Comparison of ENCODE assay signal across 13 cellular contexts in genomic region chr3:134407247-134407640, GRCh38. TPM values are rescaled to one million over a fixed set of nuclear protein-coding genes. Genes with fewer than 3 reads are reported as not detected.
DNase-seq lines count a peak whose midpoint lies in the region; ATAC-seq and TF ChIP-seq lines count a peak whose summit lies in the region.
"Had no signal": no experiment of that assay in that cellular context is flagged by ENCODE, and none has a peak within 500 bp of the region (broad histone marks: within the 10 kb centered on the region; RNA-seq: fewer than 3 reads in every experiment).

No MANE protein-coding gene starts in this region.

- H3K9ac ChIP-seq in GM23248, result peak overlapping the region; percentile 27
- H3K9ac ChIP-seq in iPS-18a (ENCODE audit: low read length), result peak overlapping the region; percentile 67

- POLR2A ChIA-PET in activated CD8-positive, alpha-beta T cell treated with anti-CD3 and anti-CD28 coated beads, Interleukin-2, amount 10 ng/mL, durations not matched to agents 7 days and 5 days (lab: Charles Lee), result no interaction called here

- peak overlapping the region; percentile 86 for H2AFZ ChIP-seq in GM23248

- H3K36me3 ChIP-seq in GM23248 (ENCODE audit: low read depth), result no peaks in the 10 kb centered on the region
- H3K36me3 ChIP-seq in iPS-18a (ENCODE audit: control insufficient read depth, low read depth, low read length), result no peaks in the 10 kb centered on the region

- in situ Hi-C loops in GM23248 (cut with MboI), result no loop called here

- CTCF ChIA-PET in activated CD8-positive, alpha-beta T cell treated with anti-CD3 and anti-CD28 coated beads, Interleukin-2, amount 10 ng/mL, durations not matched to agents 7 days and 5 days (lab: Charles Lee), result no interaction called here

- no peaks in the 10 kb centered on the region for H3K79me2 ChIP-seq in GM23248 (ENCODE audit: insufficient read depth)

- H3K4me1 ChIP-seq in GM23248 (ENCODE audit: insufficient read depth) (peaks cover 13% of the 10 kb centered on the region; the same call in 1 of the 2 replicates), iPS-18a (ENCODE audit: control insufficient read depth, low read depth, low read length) (peaks cover 41% of the 10 kb centered on the region)

- H3K9me3 ChIP-seq in GM23248 (ENCODE audit: low read depth) (no peaks in the 10 kb centered on the region), iPS-18a (ENCODE audit: control insufficient read depth, low read depth, low read length) (peaks cover 6% of the 10 kb centered on the region)

- H3K27me3 ChIP-seq in GM23248 (replicated peaks; ENCODE audit: insufficient read depth) (no peaks in the 10 kb centered on the region), iPS-18a (ENCODE audit: control insufficient read depth, insufficient read depth, low read length) (peaks cover 77% of the 10 kb centered on the region)

- H3K4me1 Mint-ChIP-seq in activated CD8-positive, alpha-beta T cell treated with anti-CD3 and anti-CD28 coated beads, Interleukin-2, amount 10 ng/mL, durations not matched to agents 7 days and 5 days (ENCODE audit: low read depth), result no peaks in the 10 kb centered on the region
- H3K4me1 Mint-ChIP-seq: activated CD4-positive, alpha-beta T cell treated with anti-CD3 and anti-CD28 coated beads, Interleukin-2, amount 10 ng/mL, durations not matched to agents 7 days and 5 days; CD14-positive monocyte; immature natural killer cell had no signal

- H3K4me2 ChIP-seq in GM23248 (ENCODE audit: unreplicated experiment), result peak overlapping the region; percentile 78

- H3K4me3 Mint-ChIP-seq in activated CD8-positive, alpha-beta T cell treated with anti-CD3 and anti-CD28 coated beads, Interleukin-2, amount 10 ng/mL, durations not matched to agents 7 days and 5 days, result no peak overlapping the region
- H3K4me3 Mint-ChIP-seq: activated CD4-positive, alpha-beta T cell treated with anti-CD3 and anti-CD28 coated beads, Interleukin-2, amount 10 ng/mL, durations not matched to agents 7 days and 5 days; immature natural killer cell had no signal

- 29 to 30% methylated on average over 6 of the region's 6 CpGs for WGBS in GM23248 (ENCODE audit: low coverage in 1 of 2, low lambda C conversion rate in 2 of 2, missing lambda C conversion rate in 2 of 2), 2 experiments

- peak; percentile 67 for DNase-seq in GM23248
- peak; percentile 3 to 21 for DNase-seq in cardiac fibroblast (ENCODE audit: low read depth in 2 of 2)
- no peak for DNase-seq in sciatic nerve (ENCODE audit: low spot score)
- DNase-seq in GM19238 (ENCODE audit: insufficient read length, low spot score), result no peak
- DNase-seq in NCI-H510A treated with DMSO at 0.1 percent for 48 hours (lab: John Stamatoyannopoulos, UW), result no peak
- DNase-seq in activated CD8-positive, alpha-beta T cell treated with anti-CD3 and anti-CD28 coated beads, Interleukin-2, amount 10 ng/mL, durations not matched to agents 7 days and 5 days, result no peak
- DNase-seq: activated CD4-positive, alpha-beta T cell treated with anti-CD3 and anti-CD28 coated beads, Interleukin-2, amount 10 ng/mL, durations not matched to agents 7 days and 5 days; activated naive CD4-positive, alpha-beta T cell treated with Interleukin-2 at 50 U/mL for 16 hours; immature natural killer cell; MM.1S had no signal

- H3K4me3 ChIP-seq in GM23248 (peak overlapping the region; percentile 65), cardiac fibroblast (replicated peaks in 1 of 2; ENCODE audit: low read depth in 2 of 2, low read length in 2 of 2) (peak overlapping the region in 1 of 2 donors; percentile 42), iPS-18a (ENCODE audit: low read length) (peak overlapping the region; percentile 67)

- no peaks in the 10 kb centered on the region for H4K20me1 ChIP-seq in GM23248 (ENCODE audit: insufficient read depth)

- no peaks in the 10 kb centered on the region for H3K9me3 Mint-ChIP-seq in activated CD8-positive, alpha-beta T cell treated with anti-CD3 and anti-CD28 coated beads, Interleukin-2, amount 10 ng/mL, durations not matched to agents 7 days and 5 days (ENCODE audit: insufficient read depth)
- H3K9me3 Mint-ChIP-seq: immature natural killer cell had no signal

- ATAC-seq in sciatic nerve (peak; percentile 87), HG03457 (IDR thresholded peaks at IDR 0.05; ENCODE audit: unreplicated experiment) (no peak)
- no peak for ATAC-seq in activated CD8-positive, alpha-beta T cell treated with anti-CD3 and anti-CD28 coated beads, Interleukin-2, amount 10 ng/mL, durations not matched to agents 7 days and 5 days

- H3F3A ChIP-seq in GM23248 (ENCODE audit: insufficient read depth), result 0 out of 2 replicates have a peak, but pooled peaks cover 4% of the 10 kb centered on the region

- H3K36me3 Mint-ChIP-seq in activated CD8-positive, alpha-beta T cell treated with anti-CD3 and anti-CD28 coated beads, Interleukin-2, amount 10 ng/mL, durations not matched to agents 7 days and 5 days (ENCODE audit: low read depth), result no peaks in the 10 kb centered on the region
- H3K36me3 Mint-ChIP-seq: CD14-positive monocyte, immature natural killer cell had no signal

- TF ChIP-seq CTCF in cardiac fibroblast (IDR thresholded peaks at IDR 0.05; ENCODE audit: low read depth, low read length), result no peak

- intact Hi-C loops in sciatic nerve (cut with DNase I), result no loop called here

- no peak overlapping the region for H3K27ac ChIP-seq in GM23248
- H3K27ac ChIP-seq in iPS-18a (ENCODE audit: low read length), result no peak overlapping the region

- H3K9me2 ChIP-seq in GM23248 (ENCODE audit: insufficient read depth), result no peaks in the 10 kb centered on the region

- no peak overlapping the region for H3K27ac Mint-ChIP-seq in activated CD8-positive, alpha-beta T cell treated with anti-CD3 and anti-CD28 coated beads, Interleukin-2, amount 10 ng/mL, durations not matched to agents 7 days and 5 days
- H3K27ac Mint-ChIP-seq: activated CD4-positive, alpha-beta T cell treated with anti-CD3 and anti-CD28 coated beads, Interleukin-2, amount 10 ng/mL, durations not matched to agents 7 days and 5 days; CD14-positive monocyte; immature natural killer cell had no signal

- H3K27me3 Mint-ChIP-seq in activated CD8-positive, alpha-beta T cell treated with anti-CD3 and anti-CD28 coated beads, Interleukin-2, amount 10 ng/mL, durations not matched to agents 7 days and 5 days (ENCODE audit: low read depth), result peaks cover 68% of the 10 kb centered on the region

RNA-seq across cellular contexts. Expression of gene AMOTL2, which starts 33.0 kb away (rescaled TPM):
- 336 and 347 TPM in 2 replicates for total RNA-seq in GM23248 (2014; rRNA removed; shearing (Covaris generic))
- polyA plus RNA-seq in GM23248 (2016; fragmentation: Nextera tagmentation; extraction: Ambion mirVana), result 156 TPM in 2 replicates
- 158 TPM for total RNA-seq in sciatic nerve
- total RNA-seq in activated CD8-positive, alpha-beta T cell treated with anti-CD3 and anti-CD28 coated beads, Interleukin-2, amount 10 ng/mL, durations not matched to agents 7 days and 5 days, result not detected
- total RNA-seq: activated CD4-positive, alpha-beta T cell treated with anti-CD3 and anti-CD28 coated beads, Interleukin-2, amount 10 ng/mL, durations not matched to agents 7 days and 5 days had no signal
- polyA plus RNA-seq: CD14-positive monocyte, immature natural killer cell had no signal

Comparison
In these comparisons a context has a peak if more than half of its experiments do, and no peak if none do; other contexts are left out.
1. DNase-seq: peak in GM23248 (single experiment) and cardiac fibroblast (2 of 2); none in sciatic nerve (single experiment), GM19238 (single experiment), NCI-H510A treated with DMSO at 0.1 percent for 48 hours (single experiment) and activated CD8-positive, alpha-beta T cell treated with anti-CD3 and anti-CD28 coated beads, Interleukin-2, amount 10 ng/mL, durations not matched to agents 7 days and 5 days (single experiment).
2. RNA of gene AMOTL2, which starts 33.0 kb away (total RNA-seq): 336 to 347 TPM in GM23248 and 158 TPM in sciatic nerve (single experiment); not detected in activated CD8-positive, alpha-beta T cell treated with anti-CD3 and anti-CD28 coated beads, Interleukin-2, amount 10 ng/mL, durations not matched to agents 7 days and 5 days; every median in the first group is over 100 times any median in the second.